Comparison of ENCODE assay signal across 9 cellular contexts in the genomic region with DNA sequence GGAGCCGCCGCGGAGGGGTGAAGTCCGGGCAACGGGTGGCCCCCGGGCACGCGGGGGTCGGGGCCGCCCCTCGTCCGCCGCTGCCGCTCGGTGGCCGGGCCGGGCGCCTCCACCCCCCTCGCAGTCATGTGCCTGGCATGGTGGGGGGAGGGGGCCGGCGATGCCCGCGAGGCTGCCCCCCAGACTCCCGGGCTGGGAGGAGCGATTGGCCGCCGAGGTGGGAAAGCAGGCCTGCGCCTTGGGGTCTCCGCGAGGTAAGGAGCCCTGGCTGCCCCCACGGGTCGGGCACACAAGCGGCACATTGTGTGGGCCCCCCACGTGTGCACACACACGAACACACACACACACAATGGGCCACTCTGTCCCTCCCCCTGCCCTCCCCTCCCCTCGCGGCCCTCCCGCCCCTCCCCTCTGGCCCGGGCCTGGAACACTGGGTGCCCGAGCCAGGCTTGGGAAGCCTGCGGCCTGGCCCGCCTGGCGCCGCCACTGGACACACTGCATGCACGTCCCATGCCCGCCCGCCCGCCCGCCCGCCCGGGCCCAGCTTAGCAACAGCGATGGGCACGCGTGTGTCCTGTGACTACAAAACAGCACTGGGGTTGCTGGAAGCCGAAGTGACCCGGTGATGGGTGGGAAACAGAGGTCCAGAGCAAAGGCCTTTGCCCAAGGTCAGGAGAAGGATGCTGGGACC.
DNase-seq lines count a peak whose midpoint lies in the region; ATAC-seq lines count a peak whose summit lies in the region.
"Had no signal": no experiment of that assay in that cellular context is flagged by ENCODE, and none has a peak within 500 bp of the region (broad histone marks: within the 10 kb centered on the region; RNA-seq: fewer than 3 reads in every experiment).

No MANE protein-coding gene starts in this region.

- peak; percentile 49 for DNase-seq in AG20443 (ENCODE audit: low spot score)
- peak; percentile 48 for DNase-seq in RKO (ENCODE audit: low spot score)
- peak; percentile 56 for DNase-seq in fibroblast of gingiva (ENCODE audit: low read depth)
- DNase-seq in nucleus accumbens (lab: John Stamatoyannopoulos, UW): peak in 52 of 56 donors; percentile 13 to 82 (median 60)
- no peak for DNase-seq in MV-4-11 (lab: John Stamatoyannopoulos, UW)
- no peak for DNase-seq in NCI-H2029 (lab: John Stamatoyannopoulos, UW)
- DNase-seq: activated B cell treated with CpG ODN at 0.5 μM for 24 hours had no signal

- ATAC-seq in HG02885 (IDR thresholded peaks at IDR 0.05; ENCODE audit: poor library complexity, unreplicated experiment): no peak
- ATAC-seq in GM21526 (IDR thresholded peaks at IDR 0.05; ENCODE audit: low FRiP score, unreplicated experiment): no peak

Comparison
In these comparisons a context has a peak if more than half of its experiments do, and no peak if none do; other contexts are left out.
1. DNase-seq: peak in AG20443 (single experiment), RKO (single experiment), fibroblast of gingiva (single experiment) and nucleus accumbens (52 of 56); none in MV-4-11 (single experiment) and NCI-H2029 (single experiment).